5 cellular contexts compared by ENCODE assay signal in genomic region chr14:54202288-54202687, GRCh38.
"Had no signal": no experiment of that assay in that cellular context is flagged by ENCODE, and none has a peak within 500 bp of the region (broad histone marks: within the 10 kb centered on the region; RNA-seq: fewer than 3 reads in every experiment).

No MANE protein-coding gene starts in this region.

- H3K4me3 ChIP-seq: GM23338, K562 had no signal

- H3K4me3 Mint-ChIP-seq: GM23338, H9 had no signal

- H3K4me1 Mint-ChIP-seq: GM23338, H9 had no signal

- DNase-seq: H9, HCEC 1CT, KG1 had no signal

- H3K27ac Mint-ChIP-seq: GM23338, H9 had no signal

- ATAC-seq: GM23338, K562 had no signal
